Comparison of ENCODE assay signal across 5 cellular contexts in the genomic region with DNA sequence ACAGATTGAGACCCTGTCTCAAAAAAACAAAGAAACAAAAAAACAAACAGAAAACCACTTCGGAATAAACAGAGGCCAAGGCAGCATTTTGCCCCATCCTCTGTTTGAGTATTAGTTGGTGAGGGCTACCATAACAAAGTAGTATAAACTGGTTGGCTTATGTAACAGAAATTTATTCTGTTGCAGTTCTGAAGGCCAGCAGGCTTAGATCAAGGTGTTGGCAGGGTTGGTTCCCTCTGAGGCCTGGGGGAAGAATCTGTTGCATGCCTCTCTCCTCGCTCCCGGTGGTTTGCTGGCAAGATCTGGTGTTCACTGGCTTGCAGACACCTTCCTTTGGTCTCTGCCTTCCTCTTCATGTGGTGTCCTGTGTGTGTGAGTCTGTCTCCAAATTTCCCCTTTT.
"Had no signal": no experiment of that assay in that cellular context is flagged by ENCODE, and none has a peak within 500 bp of the region (broad histone marks: within the 10 kb centered on the region; RNA-seq: fewer than 3 reads in every experiment).

No MANE protein-coding gene starts in this region.

- H3K9me3 Mint-ChIP-seq: GM23338 had no signal

- H3K27ac Mint-ChIP-seq: GM23338, H9 had no signal

- H3K4me3 ChIP-seq: GM23338, K562 had no signal

- H3K4me3 Mint-ChIP-seq: GM23338, H9 had no signal

- H3K4me1 Mint-ChIP-seq: GM23338, H9 had no signal

- DNase-seq: H9, HCEC 1CT, IMR-90 had no signal

- ATAC-seq: GM23338, K562 had no signal
